Comparison of ENCODE assay signal across 9 cellular contexts in the genomic region with DNA sequence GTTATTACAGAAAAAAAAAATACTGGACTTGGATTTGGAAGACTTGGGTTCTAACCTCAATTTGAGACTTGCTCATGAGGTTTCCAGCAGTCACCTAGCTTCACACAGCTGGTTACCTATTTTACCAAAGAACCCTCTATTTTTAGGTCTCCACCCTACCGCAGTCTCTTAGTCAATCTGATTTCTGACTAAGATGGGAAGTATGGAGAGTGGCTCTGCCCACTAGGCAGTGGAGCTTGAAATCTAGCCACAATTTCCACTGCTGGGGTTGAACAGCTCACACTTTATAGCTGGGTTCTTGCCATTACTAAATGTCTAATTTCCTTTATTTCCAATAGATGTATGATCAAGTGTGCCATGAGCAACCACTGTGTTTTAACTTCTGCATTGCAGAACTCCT. TPM values are rescaled to one million over a fixed set of nuclear protein-coding genes. Genes with fewer than 3 reads are reported as not detected.
DNase-seq lines count a peak whose midpoint lies in the region; ATAC-seq lines count a peak whose summit lies in the region.
"Had no signal": no experiment of that assay in that cellular context is flagged by ENCODE, and none has a peak within 500 bp of the region (broad histone marks: within the 10 kb centered on the region; RNA-seq: fewer than 3 reads in every experiment).

No MANE protein-coding gene starts in this region.

- DNase-seq in myocyte (ENCODE audit: low read depth) (peak; percentile 44), NCI-H226 (no peak), hepatic stellate cell (ENCODE audit: low spot score) (no peak), NCI-H2171 treated with DMSO at 0.1 percent for 48 hours (lab: John Stamatoyannopoulos, UW) (no peak), cerebellar nuclear complex (lab: John Stamatoyannopoulos, UW) (no peak)
- DNase-seq: activated CD4-positive, alpha-beta T cell treated with anti-CD3 and anti-CD28 coated beads, Interleukin-2, amount 10 ng/mL, durations not matched to agents 24 days and 14 days had no signal

- ATAC-seq in GM19023 (IDR thresholded peaks at IDR 0.05; ENCODE audit: unreplicated experiment) (peak; percentile 76), HG02623 (IDR thresholded peaks at IDR 0.05; ENCODE audit: unreplicated experiment) (peak; percentile 92), HG03520 (IDR thresholded peaks at IDR 0.05; ENCODE audit: unreplicated experiment) (peak; percentile 89)

RNA-seq across cellular contexts. Expression of a gene that starts 43.2 kb away (rescaled TPM):
- total RNA-seq in myocyte: 75.9 and 106 TPM in 2 replicates
- polyA plus RNA-seq in myocyte (2012): 72.5 TPM
- total RNA-seq: activated CD4-positive, alpha-beta T cell treated with anti-CD3 and anti-CD28 coated beads, Interleukin-2, amount 10 ng/mL, durations not matched to agents 24 days and 14 days had no signal
